In genomic region chr6:79504372-79504771, GRCh38 we compare ENCODE assay signal across 25 cellular contexts.
"Had no signal": no experiment of that assay in that cellular context is flagged by ENCODE, and none has a peak within 500 bp of the region (broad histone marks: within the 10 kb centered on the region; RNA-seq: fewer than 3 reads in every experiment).

No MANE protein-coding gene starts in this region.

- H3K36me3 ChIP-seq: colonic mucosa, gastrocnemius medialis, left lung, lower lobe of right lung had no signal

- DNase-seq: colonic mucosa; cortex of kidney; effector CD8-positive, alpha-beta T cell; effector memory CD8-positive, alpha-beta T cell; endodermal cell; erythroblast; esophagus squamous epithelium; foreskin fibroblast; foreskin melanocyte; gastrocnemius medialis; glutamatergic neuron; head of caudate nucleus; heart right ventricle; hippocampal formation; left cardiac atrium; left ventricle myocardium superior; lower lobe of right lung; mesenchymal stem cell; mucosa of descending colon had no signal

- H3K27ac ChIP-seq: colonic mucosa, epithelial cell of prostate, esophagus squamous epithelium, gastrocnemius medialis, heart right ventricle, left lung, lower lobe of right lung had no signal

- H3K27me3 ChIP-seq: colonic mucosa, esophagus squamous epithelium, gastrocnemius medialis, heart right ventricle, left lung had no signal

- FAIRE-seq: endometrium, islet of Langerhans, keratinocyte had no signal

- H3K4me3 ChIP-seq: colonic mucosa, esophagus squamous epithelium, gastrocnemius medialis, heart right ventricle, left lung, lower lobe of right lung, mucosa of descending colon had no signal

- H3K9me3 ChIP-seq: colonic mucosa, esophagus squamous epithelium, gastrocnemius medialis, heart right ventricle, left lung, lower lobe of right lung, mucosa of descending colon had no signal

- H3K4me1 ChIP-seq: colonic mucosa, esophagus squamous epithelium, gastrocnemius medialis, heart right ventricle, left lung, lower lobe of right lung had no signal

- ATAC-seq: effector memory CD8-positive, alpha-beta T cell; esophagus mucosa; gastrocnemius medialis; heart right ventricle; left cardiac atrium; left lung; left ventricle myocardium superior; lower lobe of right lung; mucosa of descending colon had no signal
